ENCODE assay signal across 8 cellular contexts in genomic region chr20:59571591-59572314, GRCh38. TPM values are rescaled to one million over a fixed set of nuclear protein-coding genes. Genes with fewer than 3 reads are reported as not detected.
DNase-seq lines count a peak whose midpoint lies in the region; ATAC-seq and TF ChIP-seq lines count a peak whose summit lies in the region.

No MANE protein-coding gene starts in this region.

- peak; percentile 96 for TF ChIP-seq CTCF in lower lobe of right lung (IDR thresholded peaks at IDR 0.05)

- peak; percentile 76 for DNase-seq in DMS 273 (lab: John Stamatoyannopoulos, UW; ENCODE audit: unreplicated experiment)
- peak; percentile 24 for DNase-seq in NCI-H2029 treated with DMSO at 0.1 percent for 48 hours (lab: John Stamatoyannopoulos, UW)
- DNase-seq in activated CD4-positive, alpha-beta T cell treated with anti-CD3 and anti-CD28 coated beads, Interleukin-2, amount 50 U/mL, for 24 hours (ENCODE audit: low read depth in 1 of 2, low spot score in 1 of 2): peak; percentile 31 to 41
- peak; percentile 70 for DNase-seq in lower lobe of right lung
- peak; percentile 39 to 53 for DNase-seq in stimulated activated CD4-positive, alpha-beta T cell treated with anti-CD3 and anti-CD28 coated beads, Interleukin-4, amount 100 ng/mL, for 4 hours

- H3K9me3 ChIP-seq in duodenal mucosa (ENCODE audit: control insufficient read depth in 1 of 2, low read length in 2 of 2) (no peaks in the 10 kb centered on the region), lower lobe of right lung (no peaks in the 10 kb centered on the region)

- H3K36me3 ChIP-seq in duodenal mucosa (ENCODE audit: control insufficient read depth in 1 of 2, insufficient read depth in 2 of 2, low read length in 2 of 2): no peaks in the 10 kb centered on the region
- no peaks in the 10 kb centered on the region for H3K36me3 ChIP-seq in lower lobe of right lung

- peaks cover 14 to 22% of the 10 kb centered on the region in 2 donors for H3K27me3 ChIP-seq in duodenal mucosa (ENCODE audit: control insufficient read depth in 1 of 2, insufficient read depth in 2 of 2, low read length in 2 of 2)
- peaks cover 33% of the 10 kb centered on the region for H3K27me3 ChIP-seq in lower lobe of right lung (ENCODE audit: low read depth)

- peaks cover 0 to 4% of the 10 kb centered on the region in 2 donors for H3K4me1 ChIP-seq in duodenal mucosa (ENCODE audit: control insufficient read depth in 1 of 2, insufficient read depth in 2 of 2, low read length in 2 of 2)
- no peaks in the 10 kb centered on the region for H3K4me1 ChIP-seq in lower lobe of right lung

- intact Hi-C loops in lower lobe of right lung (cut with DNase I): no loop called here

- H3K27ac ChIP-seq in duodenal mucosa (ENCODE audit: low read depth, low read length): peak overlapping the region; percentile 63
- H3K27ac ChIP-seq in lower lobe of right lung: peak overlapping the region; percentile 65

- H3K4me3 ChIP-seq in duodenal mucosa (ENCODE audit: low read depth in 1 of 2, low read length in 2 of 2): peak overlapping the region; percentile 57 to 72
- H3K4me3 ChIP-seq in lower lobe of right lung: peak overlapping the region; percentile 44

- peak overlapping the region in 1 of 2 donors; percentile 50 for H3K9ac ChIP-seq in duodenal mucosa (ENCODE audit: low read depth in 1 of 2, low read length in 2 of 2)

- ATAC-seq in GM21786 (IDR thresholded peaks at IDR 0.05; ENCODE audit: unreplicated experiment): peak; percentile 66
- ATAC-seq in lower lobe of right lung: peak; percentile 71 to 73
- no peak for ATAC-seq in HG03095 (IDR thresholded peaks at IDR 0.05; ENCODE audit: unreplicated experiment)

RNA-seq across cellular contexts. Expression of gene PHACTR3, which starts 32.6 kb away (rescaled TPM):
- 9.0 TPM for total RNA-seq in lower lobe of right lung

Comparison
In these comparisons a context has a peak if more than half of its experiments do, and no peak if none do; other contexts are left out.
1. DNase-seq: peak in every context shown above with its lines; median percentile 76 in DMS 273; 70 in lower lobe of right lung; 46 in stimulated activated CD4-positive, alpha-beta T cell treated with anti-CD3 and anti-CD28 coated beads, Interleukin-4, amount 100 ng/mL, for 4 hours; 36 in activated CD4-positive, alpha-beta T cell treated with anti-CD3 and anti-CD28 coated beads, Interleukin-2, amount 50 U/mL, for 24 hours; 24 in NCI-H2029 treated with DMSO at 0.1 percent for 48 hours.